In genomic region chr1:31413405-31414005, GRCh38 we compare ENCODE assay signal across 8 cellular contexts. TPM values are rescaled to one million over a fixed set of nuclear protein-coding genes. Genes with fewer than 3 reads are reported as not detected.
DNase-seq lines count a peak whose midpoint lies in the region; ATAC-seq and TF ChIP-seq lines count a peak whose summit lies in the region.

No MANE protein-coding gene starts in this region.

- intact Hi-C loops in activated naive CD4-positive, alpha-beta T cell treated with anti-CD3 and anti-CD28 coated beads for 36 hours (cut with micrococcal nuclease): no loop called here

- H3K4me1 Mint-ChIP-seq in activated naive CD4-positive, alpha-beta T cell treated with anti-CD3 and anti-CD28 coated beads for 36 hours (ENCODE audit: low read depth): peaks cover 6% of the 10 kb centered on the region
- peaks cover 10% of the 10 kb centered on the region for H3K4me1 Mint-ChIP-seq in activated T-cell treated with anti-CD3 and anti-CD28 coated beads, Interleukin-2, amount 50 U/mL, for 4 hours (ENCODE audit: low read depth)
- peaks cover 30% of the 10 kb centered on the region for H3K4me1 Mint-ChIP-seq in glutamatergic neuron (ENCODE audit: low read depth, unreplicated experiment)

- H3K36me3 Mint-ChIP-seq in activated naive CD4-positive, alpha-beta T cell treated with anti-CD3 and anti-CD28 coated beads for 36 hours (ENCODE audit: low read depth): no peaks in the 10 kb centered on the region
- no peaks in the 10 kb centered on the region for H3K36me3 Mint-ChIP-seq in activated T-cell treated with anti-CD3 and anti-CD28 coated beads, Interleukin-2, amount 50 U/mL, for 4 hours (ENCODE audit: insufficient read depth)
- H3K36me3 Mint-ChIP-seq in glutamatergic neuron (ENCODE audit: unreplicated experiment): no peaks in the 10 kb centered on the region

- H3K4me3 Mint-ChIP-seq in activated naive CD4-positive, alpha-beta T cell treated with anti-CD3 and anti-CD28 coated beads for 36 hours: peak overlapping the region; percentile 73
- H3K4me3 Mint-ChIP-seq in activated T-cell treated with anti-CD3 and anti-CD28 coated beads, Interleukin-2, amount 50 U/mL, for 4 hours: peak overlapping the region; percentile 79
- H3K4me3 Mint-ChIP-seq in glutamatergic neuron (ENCODE audit: unreplicated experiment): peak overlapping the region; percentile 100

- H3K9me3 Mint-ChIP-seq in activated naive CD4-positive, alpha-beta T cell treated with anti-CD3 and anti-CD28 coated beads for 36 hours: no peaks in the 10 kb centered on the region
- H3K9me3 Mint-ChIP-seq in activated T-cell treated with anti-CD3 and anti-CD28 coated beads, Interleukin-2, amount 50 U/mL, for 4 hours: no peaks in the 10 kb centered on the region
- H3K9me3 Mint-ChIP-seq in glutamatergic neuron (ENCODE audit: unreplicated experiment): peaks cover 27% of the 10 kb centered on the region

- no peak for DNase-seq in activated naive CD4-positive, alpha-beta T cell treated with anti-CD3 and anti-CD28 coated beads for 36 hours
- no peak for DNase-seq in activated naive CD4-positive, alpha-beta T cell (lab: John Stamatoyannopoulos, UW)
- peak; percentile 31 for DNase-seq in NCI-H1105 (lab: John Stamatoyannopoulos, UW)
- no peak for DNase-seq in activated T-cell treated with anti-CD3 and anti-CD28 coated beads, Interleukin-2, amount 50 U/mL, for 4 hours
- DNase-seq in glutamatergic neuron: peak; percentile 80
- DNase-seq in osteoblast (ENCODE audit: insufficient read length, low spot score, missing footprints): peak; percentile 92
- no peak for DNase-seq in T-helper 9 cell
- DNase-seq in germinal center (ENCODE audit: low spot score): no peak

- peaks cover 57% of the 10 kb centered on the region for H3K4me1 ChIP-seq in osteoblast (ENCODE audit: insufficient read depth, low read length)

- TF ChIP-seq CTCF in glutamatergic neuron (IDR thresholded peaks at IDR 0.05; ENCODE audit: partially characterized antibody, unreplicated experiment) (peak; percentile 11), osteoblast (IDR thresholded peaks at IDR 0.05; ENCODE audit: extremely low read depth, low read depth, low read length) (no peak)

- peaks cover 17% of the 10 kb centered on the region for H3K36me3 ChIP-seq in osteoblast (ENCODE audit: insufficient read depth, low read length)

- H4K20me1 ChIP-seq in osteoblast (ENCODE audit: insufficient read depth, low read length): peaks cover 4% of the 10 kb centered on the region

- peak overlapping the region; percentile 90 for H3K4me2 ChIP-seq in osteoblast (ENCODE audit: insufficient read depth, low read length)

- no peak overlapping the region for H3K27ac Mint-ChIP-seq in activated naive CD4-positive, alpha-beta T cell treated with anti-CD3 and anti-CD28 coated beads for 36 hours
- H3K27ac Mint-ChIP-seq in glutamatergic neuron (ENCODE audit: unreplicated experiment): peak overlapping the region; percentile 100

- CTCF ChIA-PET in activated naive CD4-positive, alpha-beta T cell treated with anti-CD3 and anti-CD28 coated beads for 36 hours (lab: Charles Lee): interaction anchor here (0.8 to 1.2 kb wide), 2 partner anchors 9 to 229 kb away, joined by 3 to 5 read pairs; no protein-coding TSS in a partner anchor

- peak overlapping the region; percentile 73 for H3K27ac ChIP-seq in osteoblast (ENCODE audit: low read depth, low read length)

- H2AFZ ChIP-seq in osteoblast (ENCODE audit: low read length): peak overlapping the region; percentile 83

- H3K9me3 ChIP-seq in osteoblast (ENCODE audit: low read depth, low read length): no peaks in the 10 kb centered on the region

- H3K27me3 ChIP-seq in osteoblast (ENCODE audit: insufficient read depth, low read length): no peaks in the 10 kb centered on the region

- peak; percentile 59 to 64 for ATAC-seq in activated T-cell treated with anti-CD3 and anti-CD28 coated beads, Interleukin-2, amount 50 U/mL, for 4 hours

- H3K79me2 ChIP-seq in osteoblast (ENCODE audit: insufficient read depth, low read length): peaks cover 51% of the 10 kb centered on the region

- H3K27me3 Mint-ChIP-seq in activated naive CD4-positive, alpha-beta T cell treated with anti-CD3 and anti-CD28 coated beads for 36 hours (ENCODE audit: low read depth): peaks cover 51% of the 10 kb centered on the region
- H3K27me3 Mint-ChIP-seq in activated T-cell treated with anti-CD3 and anti-CD28 coated beads, Interleukin-2, amount 50 U/mL, for 4 hours (ENCODE audit: low read depth): peaks cover 71% of the 10 kb centered on the region
- peaks cover 26% of the 10 kb centered on the region for H3K27me3 Mint-ChIP-seq in glutamatergic neuron (ENCODE audit: unreplicated experiment)

- H3K4me3 ChIP-seq in osteoblast (ENCODE audit: insufficient read depth, low read length): peak overlapping the region; percentile 88

RNA-seq across cellular contexts. Expression of gene SERINC2, which starts 0.5 kb away (rescaled TPM):
- under 1 TPM in 1 of 2 experiments, not detected in 1; 0.10 TPM for total RNA-seq in activated naive CD4-positive, alpha-beta T cell treated with anti-CD3 and anti-CD28 coated beads for 36 hours
- under 1 TPM; 0.13 to 0.35 (median 0.18) TPM for total RNA-seq in activated T-cell treated with anti-CD3 and anti-CD28 coated beads, Interleukin-2, amount 50 U/mL, for 4 hours
- total RNA-seq in glutamatergic neuron (ENCODE audit: unreplicated experiment) (36.4 TPM), osteoblast (10.9 and 22.4 TPM in 2 replicates)

RNA-seq across cellular contexts. Expression of gene FABP3, which starts 40.6 kb away (rescaled TPM):
- not detected for total RNA-seq in activated naive CD4-positive, alpha-beta T cell treated with anti-CD3 and anti-CD28 coated beads for 36 hours
- total RNA-seq in activated T-cell treated with anti-CD3 and anti-CD28 coated beads, Interleukin-2, amount 50 U/mL, for 4 hours: not detected
- total RNA-seq in glutamatergic neuron (ENCODE audit: unreplicated experiment): 148 TPM
- 28.6 and 38.0 TPM in 2 replicates for total RNA-seq in osteoblast

Comparison
In these comparisons a context has a peak if more than half of its experiments do, and no peak if none do; other contexts are left out.
1. DNase-seq: peak in NCI-H1105 (single experiment), glutamatergic neuron (single experiment) and osteoblast (single experiment); none in activated naive CD4-positive, alpha-beta T cell treated with anti-CD3 and anti-CD28 coated beads for 36 hours (single experiment), activated naive CD4-positive, alpha-beta T cell (0 of 4), activated T-cell treated with anti-CD3 and anti-CD28 coated beads, Interleukin-2, amount 50 U/mL, for 4 hours (single experiment), T-helper 9 cell (single experiment) and germinal center (single experiment).
2. RNA of gene FABP3, which starts 40.6 kb away (total RNA-seq): 148 TPM in glutamatergic neuron (single experiment) and 28.6 to 38.0 TPM in osteoblast; not detected in activated naive CD4-positive, alpha-beta T cell treated with anti-CD3 and anti-CD28 coated beads for 36 hours and not detected in activated T-cell treated with anti-CD3 and anti-CD28 coated beads, Interleukin-2, amount 50 U/mL, for 4 hours; every median in the first group is over 10 times any median in the second.
3. Peak in every context shown above with its lines, with median percentiles within 50 percentile points of each other: H3K4me3 Mint-ChIP-seq.